Comparison of ENCODE assay signal across 6 cellular contexts in the genomic region with DNA sequence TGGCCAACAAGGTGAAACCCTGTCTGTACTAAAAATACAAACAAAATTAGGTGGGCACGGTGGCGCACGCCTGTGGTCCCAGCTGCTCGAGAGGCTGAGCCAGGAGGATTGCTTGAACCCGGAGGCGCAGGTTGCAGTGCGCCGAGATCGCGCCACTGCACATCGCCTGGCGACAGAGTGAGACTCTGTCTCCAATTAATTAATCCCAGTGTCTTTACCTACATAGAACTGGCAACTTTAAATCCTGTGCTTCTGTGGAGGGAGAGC. TPM values are rescaled to one million over a fixed set of nuclear protein-coding genes. Genes with fewer than 3 reads are reported as not detected.
A peak's percentile ranks its signal among the peaks of the same experiment; 100 is the strongest.
DNase-seq lines count a peak whose midpoint lies in the region; TF ChIP-seq lines count a peak whose summit lies in the region.

No MANE protein-coding gene starts in this region.

- peak overlapping the region; percentile 95 for H3K27ac ChIP-seq in muscle layer of colon (ENCODE audit: low read depth, low read length)

- peaks cover 6% of the 10 kb centered on the region for H3K4me1 Mint-ChIP-seq in Caco-2 (ENCODE audit: low read depth, unreplicated experiment)
- H3K4me1 Mint-ChIP-seq in activated CD4-positive, alpha-beta memory T cell treated with anti-CD3 and anti-CD28 coated beads for 36 hours (ENCODE audit: low read depth) = peaks cover 24% of the 10 kb centered on the region

- peaks cover 15% of the 10 kb centered on the region for H3K4me1 ChIP-seq in Caco-2
- H3K4me1 ChIP-seq in muscle layer of colon (ENCODE audit: insufficient read depth, low read length) = peaks cover 25% of the 10 kb centered on the region

- no peaks in the 10 kb centered on the region for H3K27me3 ChIP-seq in Caco-2 (replicated peaks; ENCODE audit: control insufficient read depth, insufficient read depth, low read length)
- H3K27me3 ChIP-seq in muscle layer of colon (ENCODE audit: control insufficient read depth in 1 of 2, insufficient read depth in 2 of 2, low read length in 2 of 2) = no peaks in the 10 kb centered on the region

- POLR2A ChIA-PET in Caco-2 (lab: Charles Lee) = interaction anchor here (0.5 to 1.3 kb wide), 5 partner anchors 26 to 141 kb away, joined by 3 to 4 read pairs (median 4); a partner anchor contains a TSS
- POLR2A ChIA-PET in activated CD4-positive, alpha-beta memory T cell treated with anti-CD3 and anti-CD28 coated beads for 36 hours (lab: Charles Lee) = interaction anchor here (1.3 to 3.6 kb wide), 4 partner anchors 9 to 90 kb away, joined by 4 to 19 read pairs (median 5); a partner anchor contains a TSS

- H3K4me3 ChIP-seq in Caco-2 (ENCODE audit: low read depth, low read length) = no peak overlapping the region; the same call in 1 of the 2 replicates
- H3K4me3 ChIP-seq in muscle layer of colon (ENCODE audit: low read depth in 1 of 2, low read length in 2 of 2) = peak overlapping the region; percentile 79 to 95

- H3K9me3 ChIP-seq in Caco-2 (no peaks in the 10 kb centered on the region), muscle layer of colon (ENCODE audit: low read length) (no peaks in the 10 kb centered on the region)

- peak overlapping the region; percentile 92 for H3K27ac Mint-ChIP-seq in Caco-2 (ENCODE audit: unreplicated experiment)
- H3K27ac Mint-ChIP-seq in activated CD4-positive, alpha-beta memory T cell treated with anti-CD3 and anti-CD28 coated beads for 36 hours = peak overlapping the region; percentile 98

- no TSS peak for BruUV-seq in Caco-2 (replicated peaks; lab: Mats Ljungman, UMichigan)

- peaks cover 25% of the 10 kb centered on the region for H3K36me3 Mint-ChIP-seq in Caco-2 (ENCODE audit: insufficient read depth, unreplicated experiment)
- peaks cover 5% of the 10 kb centered on the region for H3K36me3 Mint-ChIP-seq in activated CD4-positive, alpha-beta memory T cell treated with anti-CD3 and anti-CD28 coated beads for 36 hours

- intact Hi-C loops in Caco-2 (cut with micrococcal nuclease; ENCODE audit: unreplicated experiment) = loop anchor here (2.0 kb wide), 1 partner anchor 90 kb away; no protein-coding TSS in a partner anchor
- intact Hi-C loops in activated CD4-positive, alpha-beta memory T cell treated with anti-CD3 and anti-CD28 coated beads for 36 hours (cut with micrococcal nuclease) = loop anchor here (5.0 kb wide), 2 partner anchors 89 to 96 kb away; a partner anchor contains a TSS

- no peak overlapping the region for H3K9ac ChIP-seq in muscle layer of colon (ENCODE audit: low read length)

- no peak for DNase-seq in Caco-2
- DNase-seq in activated CD4-positive, alpha-beta memory T cell treated with anti-CD3 and anti-CD28 coated beads for 36 hours = no peak
- no peak for DNase-seq in NCI-H1436 treated with DMSO at 0.1 percent for 48 hours (lab: John Stamatoyannopoulos, UW)
- no peak for DNase-seq in HuH-7.5 (ENCODE audit: low spot score)
- no peak for DNase-seq in iPS-NIHi11 (ENCODE audit: low spot score)

- CTCF ChIA-PET in Caco-2 (lab: Charles Lee) = interaction anchor here (0.8 to 1.0 kb wide), 2 partner anchors 59 to 89 kb away, joined by 3 read pairs; no protein-coding TSS in a partner anchor
- CTCF ChIA-PET in activated CD4-positive, alpha-beta memory T cell treated with anti-CD3 and anti-CD28 coated beads for 36 hours (lab: Charles Lee) = interaction anchor here (0.5 to 2.7 kb wide), 2 partner anchors 90 to 98 kb away, joined by 3 to 14 read pairs; no protein-coding TSS in a partner anchor

- TF ChIP-seq CTCF in Caco-2 (IDR thresholded peaks at IDR 0.05; ENCODE audit: insufficient read depth in 1 of 2, low read depth in 1 of 2, low read length in 1 of 2, severe bottlenecking in 1 of 2, unreplicated experiment in 1 of 2) = no peak

- H3K36me3 ChIP-seq in Caco-2 (ENCODE audit: control insufficient read depth, insufficient read depth, low read length) (peaks cover 3% of the 10 kb centered on the region; the same call in 1 of the 2 replicates), muscle layer of colon (ENCODE audit: insufficient read depth, low read length) (peaks cover 20% of the 10 kb centered on the region)

- H3K4me3 Mint-ChIP-seq in Caco-2 (ENCODE audit: unreplicated experiment) = peak overlapping the region; percentile 89
- peak overlapping the region; percentile 96 for H3K4me3 Mint-ChIP-seq in activated CD4-positive, alpha-beta memory T cell treated with anti-CD3 and anti-CD28 coated beads for 36 hours

- no peaks in the 10 kb centered on the region for H3K9me3 Mint-ChIP-seq in Caco-2 (ENCODE audit: unreplicated experiment)
- no peaks in the 10 kb centered on the region for H3K9me3 Mint-ChIP-seq in activated CD4-positive, alpha-beta memory T cell treated with anti-CD3 and anti-CD28 coated beads for 36 hours

- no peaks in the 10 kb centered on the region for H3K27me3 Mint-ChIP-seq in Caco-2 (ENCODE audit: insufficient read depth, unreplicated experiment)
- H3K27me3 Mint-ChIP-seq in activated CD4-positive, alpha-beta memory T cell treated with anti-CD3 and anti-CD28 coated beads for 36 hours = no peaks in the 10 kb centered on the region

RNA-seq across cellular contexts. Expression of a gene that starts 1.5 kb away (rescaled TPM):
- 175 and 184 TPM in 2 replicates for total RNA-seq in Caco-2 (2022)
- 100 to 1,000 TPM; 165 to 175 TPM for total RNA-seq in activated CD4-positive, alpha-beta memory T cell treated with anti-CD3 and anti-CD28 coated beads for 36 hours

RNA-seq across cellular contexts. Expression of a gene that starts 8.7 kb away (rescaled TPM):
- total RNA-seq in Caco-2 (2022) = not detected in 2 replicates
- not detected for total RNA-seq in activated CD4-positive, alpha-beta memory T cell treated with anti-CD3 and anti-CD28 coated beads for 36 hours

RNA-seq across cellular contexts. Expression of a gene that starts 19.6 kb away (rescaled TPM):
- not detected in 2 replicates for total RNA-seq in Caco-2 (2022)
- not detected for total RNA-seq in activated CD4-positive, alpha-beta memory T cell treated with anti-CD3 and anti-CD28 coated beads for 36 hours

RNA-seq across cellular contexts. Expression of a gene that starts 26.2 kb away (rescaled TPM):
- total RNA-seq in Caco-2 (2022) = 332 and 382 TPM in 2 replicates
- total RNA-seq in activated CD4-positive, alpha-beta memory T cell treated with anti-CD3 and anti-CD28 coated beads for 36 hours = 100 to 1,000 TPM; 483 to 526 TPM

RNA-seq across cellular contexts. Expression of a gene that starts 38.4 kb away (rescaled TPM):
- total RNA-seq in Caco-2 (2022) = not detected in 2 replicates
- total RNA-seq in activated CD4-positive, alpha-beta memory T cell treated with anti-CD3 and anti-CD28 coated beads for 36 hours = 1 to 10 TPM; 4.7 to 6.2 TPM
